ENCODE assay signal across 9 cellular contexts in genomic region chr16:10937068-10937859, GRCh38. TPM values are rescaled to one million over a fixed set of nuclear protein-coding genes. Genes with fewer than 3 reads are reported as not detected.
DNase-seq lines count a peak whose midpoint lies in the region; ATAC-seq and TF ChIP-seq lines count a peak whose summit lies in the region.
"Had no signal": no experiment of that assay in that cellular context is flagged by ENCODE, and none has a peak within 500 bp of the region (broad histone marks: within the 10 kb centered on the region; RNA-seq: fewer than 3 reads in every experiment).

No MANE protein-coding gene starts in this region.

- intact Hi-C loops in adrenal gland (cut with DNase I) (no loop called here), lower lobe of right lung (cut with DNase I) (no loop called here)

- peak in 1 of 2 donors; percentile 38 for TF ChIP-seq POLR2A in adrenal gland (IDR thresholded peaks at IDR 0.05)

- H3K27ac ChIP-seq in adrenal gland = peak overlapping the region; percentile 16 to 93 (median 83)
- H3K27ac ChIP-seq in lower lobe of right lung = peak overlapping the region; percentile 56
- peak overlapping the region; percentile 62 for H3K27ac ChIP-seq in stomach smooth muscle (ENCODE audit: low read length)
- H3K27ac ChIP-seq: SJCRH30 had no signal

- peak overlapping the region; percentile 94 for H3K4me3 Mint-ChIP-seq in T-helper 1 cell treated with Interleukin-12 subunit alpha and Interleukin-12 subunit beta and Interleukin-4 antibody, amounts not matched to agents 30 μg/mL and 1 μg/mL, for 36 hours

- H3K9me3 ChIP-seq in adrenal gland (replicated peaks in 1 of 3) = no peaks in the 10 kb centered on the region
- no peaks in the 10 kb centered on the region for H3K9me3 ChIP-seq in lower lobe of right lung
- no peaks in the 10 kb centered on the region for H3K9me3 ChIP-seq in stomach smooth muscle (ENCODE audit: control insufficient read depth in 2 of 2, low read length in 2 of 2)
- H3K9me3 ChIP-seq: SJCRH30 had no signal

- no peak for TF ChIP-seq CTCF in adrenal gland (IDR thresholded peaks at IDR 0.05)
- TF ChIP-seq CTCF in lower lobe of right lung (IDR thresholded peaks at IDR 0.05) = no peak

- H3K27me3 Mint-ChIP-seq in T-helper 1 cell treated with Interleukin-12 subunit alpha and Interleukin-12 subunit beta and Interleukin-4 antibody, amounts not matched to agents 30 μg/mL and 1 μg/mL, for 36 hours (ENCODE audit: low read depth) = no peaks in the 10 kb centered on the region

- H3K36me3 ChIP-seq in adrenal gland (replicated peaks in 1 of 2) (peaks cover 0 to 14% of the 10 kb centered on the region in 2 donors), lower lobe of right lung (peaks cover 16% of the 10 kb centered on the region), stomach smooth muscle (ENCODE audit: control insufficient read depth in 2 of 2, insufficient read depth in 2 of 2, low read length in 2 of 2) (peaks cover 7 to 9% of the 10 kb centered on the region in 2 donors)
- H3K36me3 ChIP-seq: SJCRH30 had no signal

- no peaks in the 10 kb centered on the region for H3K27me3 ChIP-seq in adrenal gland
- H3K27me3 ChIP-seq in lower lobe of right lung (ENCODE audit: low read depth) = no peaks in the 10 kb centered on the region
- no peaks in the 10 kb centered on the region for H3K27me3 ChIP-seq in stomach smooth muscle (ENCODE audit: control insufficient read depth in 1 of 2, insufficient read depth in 2 of 2, low read length in 2 of 2)
- H3K27me3 ChIP-seq: SJCRH30 had no signal

- 11 to 19% (median 16%) methylated on average over 8 to 11 of the region's 11 CpGs for WGBS in adrenal gland, 4 donors

- DNase-seq in T-helper 1 cell (no peak), adrenal gland (peak in 5 of 7 donors; percentile 65 to 84 (median 75)), lower lobe of right lung (no peak), NOMO-1 (lab: John Stamatoyannopoulos, UW; ENCODE audit: unreplicated experiment in 2 of 2) (no peak), NCI-H2227 treated with DMSO at 0.1 percent for 48 hours (lab: John Stamatoyannopoulos, UW) (no peak)
- DNase-seq: SJCRH30 had no signal

- H3K27ac Mint-ChIP-seq in T-helper 1 cell treated with Interleukin-12 subunit alpha and Interleukin-12 subunit beta and Interleukin-4 antibody, amounts not matched to agents 30 μg/mL and 1 μg/mL, for 36 hours = no peak overlapping the region

- peaks cover 66% of the 10 kb centered on the region for H3K4me1 Mint-ChIP-seq in T-helper 1 cell treated with Interleukin-12 subunit alpha and Interleukin-12 subunit beta and Interleukin-4 antibody, amounts not matched to agents 30 μg/mL and 1 μg/mL, for 36 hours (ENCODE audit: low read depth)

- peak overlapping the region; percentile 47 to 66 for H3K9ac ChIP-seq in stomach smooth muscle (ENCODE audit: low read length in 2 of 2)

- H3K4me3 ChIP-seq in adrenal gland (peak overlapping the region in 1 of 4 donors; percentile 96), lower lobe of right lung (peak overlapping the region; percentile 24), stomach smooth muscle (ENCODE audit: low read length in 2 of 2) (peak overlapping the region; percentile 48 to 72)
- H3K4me3 ChIP-seq: SJCRH30 had no signal

- H3K36me3 Mint-ChIP-seq in T-helper 1 cell treated with Interleukin-12 subunit alpha and Interleukin-12 subunit beta and Interleukin-4 antibody, amounts not matched to agents 30 μg/mL and 1 μg/mL, for 36 hours (ENCODE audit: low read depth) = peaks cover 21% of the 10 kb centered on the region

- ATAC-seq in lower lobe of right lung = no peak
- no peak for ATAC-seq in HG02938 (IDR thresholded peaks at IDR 0.05; ENCODE audit: unreplicated experiment)

- H3K4me1 ChIP-seq in adrenal gland (replicated peaks in 1 of 2) (peaks cover 79 to 86% of the 10 kb centered on the region in 2 donors), lower lobe of right lung (peaks cover 78% of the 10 kb centered on the region), stomach smooth muscle (ENCODE audit: control insufficient read depth, insufficient read depth, low read length) (peaks cover 64% of the 10 kb centered on the region)

- H3K9me3 Mint-ChIP-seq in T-helper 1 cell treated with Interleukin-12 subunit alpha and Interleukin-12 subunit beta and Interleukin-4 antibody, amounts not matched to agents 30 μg/mL and 1 μg/mL, for 36 hours = no peaks in the 10 kb centered on the region

RNA-seq across cellular contexts. Expression of gene DEXI, which starts 5.0 kb away (rescaled TPM):
- total RNA-seq in adrenal gland = 100 to 1,000 TPM in 5 of 8 donors, 10 to 100 TPM in 3; 91.9 to 303 (median 136) TPM
- polyA plus RNA-seq in adrenal gland = 10 to 100 TPM; 52.6 to 56.6 (median 54.3) TPM
- 29.9 TPM for total RNA-seq in lower lobe of right lung

RNA-seq across cellular contexts. Expression of gene CLEC16A, which starts 7.1 kb away (rescaled TPM):
- total RNA-seq in adrenal gland (10 to 100 TPM; 22.5 to 37.2 (median 29.0) TPM), lower lobe of right lung (34.6 TPM)
- 10 to 100 TPM; 14.0 to 24.7 (median 21.6) TPM for polyA plus RNA-seq in adrenal gland

Comparison
In these comparisons a context has a peak if more than half of its experiments do, and no peak if none do; other contexts are left out.
1. DNase-seq: peak in adrenal gland (5 of 7); none in T-helper 1 cell (0 of 5), lower lobe of right lung (single experiment), NOMO-1 (0 of 2) and NCI-H2227 treated with DMSO at 0.1 percent for 48 hours (single experiment).
2. Peak in every context shown above with its lines, with median percentiles within 50 percentile points of each other: H3K27ac ChIP-seq.